Comparison of ENCODE assay signal across 13 cellular contexts in the genomic region with DNA sequence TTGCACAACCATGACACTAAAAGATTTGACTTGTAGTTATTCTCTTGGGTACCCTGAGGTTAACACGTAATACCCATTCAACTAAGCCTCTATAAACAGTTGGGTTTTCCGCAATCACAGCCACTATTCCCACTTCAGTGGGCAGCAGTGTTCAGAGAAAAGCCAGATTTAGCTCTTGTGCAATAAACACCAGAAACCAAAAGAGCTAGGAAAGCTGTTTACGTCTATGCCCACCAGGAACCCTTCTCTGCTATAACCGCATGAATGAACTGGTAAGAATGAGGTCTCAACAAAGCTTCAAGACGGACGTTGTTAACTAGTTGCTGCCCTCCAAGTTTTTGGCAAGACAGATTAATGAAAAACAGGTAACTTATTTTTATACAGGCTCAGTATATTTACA.
DNase-seq lines count a peak whose midpoint lies in the region; ATAC-seq and TF ChIP-seq lines count a peak whose summit lies in the region.
"Had no signal": no experiment of that assay in that cellular context is flagged by ENCODE, and none has a peak within 500 bp of the region (broad histone marks: within the 10 kb centered on the region; RNA-seq: fewer than 3 reads in every experiment).

No MANE protein-coding gene starts in this region.

- no CpG with 5 or more reads among the region's 6 CpGs for WGBS in trophoblast cell (ENCODE audit: extremely low coverage, insufficient coverage, insufficient read length)

- peaks cover 4% of the 10 kb centered on the region for H3K4me1 Mint-ChIP-seq in activated CD8-positive, alpha-beta memory T cell treated with anti-CD3 and anti-CD28 coated beads, Interleukin-2, amount 10 ng/mL, durations not matched to agents 7 days and 5 days
- peaks cover 2 to 14% of the 10 kb centered on the region in 2 donors for H3K4me1 Mint-ChIP-seq in immature natural killer cell

- no peaks in the 10 kb centered on the region for H3K9me3 Mint-ChIP-seq in activated CD8-positive, alpha-beta memory T cell treated with anti-CD3 and anti-CD28 coated beads, Interleukin-2, amount 10 ng/mL, durations not matched to agents 7 days and 5 days (ENCODE audit: low read depth)
- no peaks in the 10 kb centered on the region for H3K9me3 Mint-ChIP-seq in immature natural killer cell
- H3K9me3 Mint-ChIP-seq: CD4-positive, alpha-beta T cell; T-helper 1 cell treated with Interleukin-12 subunit alpha and Interleukin-12 subunit beta and Interleukin-4 antibody, amounts not matched to agents 30 μg/mL and 1 μg/mL, for 36 hours had no signal

- no peak for ATAC-seq in activated CD8-positive, alpha-beta memory T cell treated with anti-CD3 and anti-CD28 coated beads, Interleukin-2, amount 10 ng/mL, durations not matched to agents 7 days and 5 days
- ATAC-seq in GM21619 (IDR thresholded peaks at IDR 0.05; ENCODE audit: unreplicated experiment): no peak
- ATAC-seq: GM12878 had no signal

- peaks cover 79 to 99% (median 97%) of the 10 kb centered on the region in 11 experiments for H4K20me1 ChIP-seq in BLaER1 treated with 17β-estradiol and CSF1 and Interleukin-3, amounts not matched to agents 10 nM and 100 nM
- peaks cover 54% of the 10 kb centered on the region for H4K20me1 ChIP-seq in OCI-LY7 (ENCODE audit: insufficient read depth, low read length)

- no peak overlapping the region for H4K8ac ChIP-seq in trophoblast cell (ENCODE audit: low read depth, low read length)

- H3K27me3 Mint-ChIP-seq in activated CD8-positive, alpha-beta memory T cell treated with anti-CD3 and anti-CD28 coated beads, Interleukin-2, amount 10 ng/mL, durations not matched to agents 7 days and 5 days: no peaks in the 10 kb centered on the region
- H3K27me3 Mint-ChIP-seq in immature natural killer cell (ENCODE audit: low read depth in 3 of 3): peaks cover 0 to 9% (median 4%) of the 10 kb centered on the region in 3 donors
- H3K27me3 Mint-ChIP-seq: CD4-positive, alpha-beta T cell had no signal

- CTCF ChIA-PET in OCI-LY7 (lab: Charles Lee; ENCODE audit: unreplicated experiment): interaction anchor here (0.9 to 1.6 kb wide), 2 partner anchors 10 to 18 kb away, joined by 3 to 6 read pairs; no protein-coding TSS in a partner anchor
- CTCF ChIA-PET in activated CD8-positive, alpha-beta memory T cell treated with anti-CD3 and anti-CD28 coated beads, Interleukin-2, amount 10 ng/mL, durations not matched to agents 7 days and 5 days (lab: Charles Lee): interaction anchor here (1.1 kb wide), 1 partner anchor 15 kb away, joined by 3 read pairs; no protein-coding TSS in a partner anchor

- H3K4ac ChIP-seq in trophoblast cell (ENCODE audit: low read depth, low read length): peak overlapping the region; percentile 66

- no peak for TF ChIP-seq CTCF in OCI-LY7 (conservative IDR thresholded peaks at IDR 0.05; ENCODE audit: low read length)
- no peak for TF ChIP-seq CTCF in fibroblast of mammary gland (conservative IDR thresholded peaks at IDR 0.05; ENCODE audit: control insufficient read depth, insufficient read depth, low read depth, low read length)

- no peaks in the 10 kb centered on the region for H3K9me3 ChIP-seq in BLaER1 treated with 17β-estradiol and CSF1 and Interleukin-3, amounts not matched to agents 10 nM and 100 nM (replicated peaks in 1 of 11)
- H3K9me3 ChIP-seq in OCI-LY7 (ENCODE audit: low read length): no peaks in the 10 kb centered on the region
- H3K9me3 ChIP-seq in trophoblast cell (ENCODE audit: insufficient read depth, low read depth, low read length): no peaks in the 10 kb centered on the region

- H3K4me1 ChIP-seq in BLaER1 treated with 17β-estradiol and CSF1 and Interleukin-3, amounts not matched to agents 10 nM and 100 nM: peaks cover 52 to 71% (median 61%) of the 10 kb centered on the region in 10 experiments
- H3K4me1 ChIP-seq in OCI-LY7 (ENCODE audit: insufficient read depth, low read length, poor library complexity, severe bottlenecking) (peaks cover 56% of the 10 kb centered on the region), trophoblast cell (ENCODE audit: control insufficient read depth in 1 of 2, insufficient read depth in 2 of 2, low read length in 2 of 2) (peaks cover 6 to 7% of the 10 kb centered on the region in 2 experiments)

- peaks cover 13% of the 10 kb centered on the region for H3K79me1 ChIP-seq in trophoblast cell (ENCODE audit: low read length)

- no peak overlapping the region for H3K27ac Mint-ChIP-seq in activated CD8-positive, alpha-beta memory T cell treated with anti-CD3 and anti-CD28 coated beads, Interleukin-2, amount 10 ng/mL, durations not matched to agents 7 days and 5 days
- no peak overlapping the region for H3K27ac Mint-ChIP-seq in immature natural killer cell
- H3K27ac Mint-ChIP-seq: CD4-positive, alpha-beta T cell; T-helper 1 cell treated with Interleukin-12 subunit alpha and Interleukin-12 subunit beta and Interleukin-4 antibody, amounts not matched to agents 30 μg/mL and 1 μg/mL, for 36 hours had no signal

- H3K79me2 ChIP-seq in OCI-LY7 (ENCODE audit: insufficient read depth, low read depth, low read length): peaks cover 93% of the 10 kb centered on the region
- H3K79me2 ChIP-seq in trophoblast cell (ENCODE audit: control insufficient read depth, insufficient read depth, low read length, poor library complexity): peaks cover 13% of the 10 kb centered on the region

- no peak overlapping the region for H2BK12ac ChIP-seq in trophoblast cell (ENCODE audit: low read length)

- no peak overlapping the region for H2BK5ac ChIP-seq in trophoblast cell (ENCODE audit: low read depth, low read length, poor library complexity)

- no peaks in the 10 kb centered on the region; a peak in 2 of 22 replicates for H3K27me3 ChIP-seq in BLaER1 treated with 17β-estradiol and CSF1 and Interleukin-3, amounts not matched to agents 10 nM and 100 nM
- H3K27me3 ChIP-seq in trophoblast cell (ENCODE audit: insufficient read depth, low read length): no peaks in the 10 kb centered on the region

- H3K4me2 ChIP-seq in BLaER1 treated with 17β-estradiol and CSF1 and Interleukin-3, amounts not matched to agents 10 nM and 100 nM: peak overlapping the region; percentile 64 to 99 (median 95)
- peak overlapping the region; percentile 97 for H3K4me2 ChIP-seq in OCI-LY7 (ENCODE audit: low read length)
- H3K4me2 ChIP-seq in trophoblast cell (ENCODE audit: low read length): no peak overlapping the region

- H4K91ac ChIP-seq in trophoblast cell (ENCODE audit: low read depth, low read length): no peak overlapping the region

- H3K23ac ChIP-seq in trophoblast cell (ENCODE audit: low read length): no peak overlapping the region

- DNase-seq in OCI-LY7 (ENCODE audit: low spot score) (no peak), fibroblast of mammary gland (ENCODE audit: low read depth) (peak; percentile 79), trophoblast cell (no peak), glomerular visceral epithelial cell (ENCODE audit: extremely low spot score) (no peak), immature natural killer cell (no peak)
- no peak for DNase-seq in activated CD8-positive, alpha-beta memory T cell treated with anti-CD3 and anti-CD28 coated beads, Interleukin-2, amount 10 ng/mL, durations not matched to agents 7 days and 5 days
- DNase-seq: activated CD8-positive, alpha-beta memory T cell treated with anti-CD3 and anti-CD28 coated beads, Interleukin-2, amount 50 U/mL, for 48 hours; CD4-positive, alpha-beta T cell; NCI-H774 had no signal

- no peaks in the 10 kb centered on the region for H3K9me2 ChIP-seq in OCI-LY7 (ENCODE audit: insufficient read depth, low read length)

- no peak overlapping the region for H3K14ac ChIP-seq in trophoblast cell (ENCODE audit: low read length)

- no peak overlapping the region for H3K4me3 Mint-ChIP-seq in activated CD8-positive, alpha-beta memory T cell treated with anti-CD3 and anti-CD28 coated beads, Interleukin-2, amount 10 ng/mL, durations not matched to agents 7 days and 5 days
- H3K4me3 Mint-ChIP-seq in immature natural killer cell: no peak overlapping the region
- H3K4me3 Mint-ChIP-seq: CD4-positive, alpha-beta T cell; T-helper 1 cell treated with Interleukin-12 subunit alpha and Interleukin-12 subunit beta and Interleukin-4 antibody, amounts not matched to agents 30 μg/mL and 1 μg/mL, for 36 hours had no signal

- H2AK5ac ChIP-seq in trophoblast cell (ENCODE audit: low read length): no peak overlapping the region

- peak overlapping the region in 6 of 11 experiments; percentile 20 to 67 (median 50); a peak in 10 of 22 replicates for H3K27ac ChIP-seq in BLaER1 treated with 17β-estradiol and CSF1 and Interleukin-3, amounts not matched to agents 10 nM and 100 nM
- H3K27ac ChIP-seq in OCI-LY7 (ENCODE audit: low read depth, low read length, poor library complexity, severe bottlenecking): peak overlapping the region; percentile 85
- H3K27ac ChIP-seq in trophoblast cell (ENCODE audit: low read depth, low read length): no peak overlapping the region

- peaks cover 22% of the 10 kb centered on the region for H3K36me3 Mint-ChIP-seq in activated CD8-positive, alpha-beta memory T cell treated with anti-CD3 and anti-CD28 coated beads, Interleukin-2, amount 10 ng/mL, durations not matched to agents 7 days and 5 days
- peaks cover 3 to 13% (median 4%) of the 10 kb centered on the region in 3 donors for H3K36me3 Mint-ChIP-seq in immature natural killer cell

- H3K4me3 ChIP-seq in BLaER1 treated with 17β-estradiol and CSF1 and Interleukin-3, amounts not matched to agents 10 nM and 100 nM: peak overlapping the region in 8 of 10 experiments; percentile 5 to 86 (median 24); a peak in 8 of 20 replicates
- H3K4me3 ChIP-seq in OCI-LY7 (ENCODE audit: low read depth, low read length, poor library complexity, severe bottlenecking) (peak overlapping the region; percentile 87), fibroblast of mammary gland (ENCODE audit: control insufficient read depth, low read depth, low read length) (no peak overlapping the region), trophoblast cell (ENCODE audit: low read depth, low read length) (no peak overlapping the region)

- no TSS peak for BruUV-seq in OCI-LY7 (replicated peaks; lab: Mats Ljungman, UMichigan)

- peak overlapping the region in 4 of 11 experiments; percentile 0 to 36 (median 16); a peak in 3 of 22 replicates for H3K9ac ChIP-seq in BLaER1 treated with 17β-estradiol and CSF1 and Interleukin-3, amounts not matched to agents 10 nM and 100 nM
- H3K9ac ChIP-seq in trophoblast cell (ENCODE audit: low read length): no peak overlapping the region

- intact Hi-C loops in OCI-LY7 (cut with micrococcal nuclease; ENCODE audit: unreplicated experiment): no loop called here

- H2BK120ac ChIP-seq in trophoblast cell (ENCODE audit: insufficient read depth, low read length, poor library complexity): no peak overlapping the region

- peaks cover 53 to 71% (median 64%) of the 10 kb centered on the region in 11 experiments for H3K36me3 ChIP-seq in BLaER1 treated with 17β-estradiol and CSF1 and Interleukin-3, amounts not matched to agents 10 nM and 100 nM
- peaks cover 92% of the 10 kb centered on the region for H3K36me3 ChIP-seq in OCI-LY7 (ENCODE audit: insufficient read depth, low read length)
- H3K36me3 ChIP-seq in trophoblast cell (ENCODE audit: control insufficient read depth in 1 of 2, insufficient read depth in 2 of 2, low read length in 2 of 2): peaks cover 6 to 18% of the 10 kb centered on the region in 2 experiments

- POLR2A ChIA-PET in OCI-LY7 (lab: Charles Lee): interaction anchor here (0.7 to 5.0 kb wide), 7 partner anchors 10 to 114 kb away, joined by 3 to 28 read pairs (median 6); no protein-coding TSS in a partner anchor

- no peak overlapping the region for H4K12ac ChIP-seq in trophoblast cell (ENCODE audit: low read depth, low read length)

- H2AFZ ChIP-seq in OCI-LY7 (ENCODE audit: low read length): no peak overlapping the region
- H2AFZ ChIP-seq in trophoblast cell (ENCODE audit: insufficient read depth, low read length, poor library complexity): no peak overlapping the region

- H3K18ac ChIP-seq in trophoblast cell (ENCODE audit: low read length): no peak overlapping the region

Comparison
In these comparisons a context has a peak if more than half of its experiments do, and no peak if none do; other contexts are left out.
1. H3K4me3 ChIP-seq: peak in BLaER1 treated with 17β-estradiol and CSF1 and Interleukin-3, amounts not matched to agents 10 nM and 100 nM (8 of 10) and OCI-LY7 (single experiment); none in fibroblast of mammary gland (single experiment) and trophoblast cell (single experiment).